In genomic region chr1:10107985-10108663, GRCh38 we compare ENCODE assay signal across 9 cellular contexts.
DNase-seq lines count a peak whose midpoint lies in the region; ATAC-seq and TF ChIP-seq lines count a peak whose summit lies in the region.
"Had no signal": no experiment of that assay in that cellular context is flagged by ENCODE, and none has a peak within 500 bp of the region (broad histone marks: within the 10 kb centered on the region; RNA-seq: fewer than 3 reads in every experiment).

No MANE protein-coding gene starts in this region.

- H3K9me3 ChIP-seq in H9 (ENCODE audit: control insufficient read depth, low read depth, low read length) (no peaks in the 10 kb centered on the region), hepatocyte (ENCODE audit: low read depth) (no peaks in the 10 kb centered on the region), stomach smooth muscle (ENCODE audit: control insufficient read depth in 2 of 2, low read length in 2 of 2) (no peaks in the 10 kb centered on the region)

- H3K9me3 Mint-ChIP-seq in H9 (no peaks in the 10 kb centered on the region), CD14-positive monocyte (no peaks in the 10 kb centered on the region)

- no peaks in the 10 kb centered on the region; the same call in 1 of the 2 replicates for H3K27me3 ChIP-seq in H9 (ENCODE audit: insufficient read depth, low read length)
- H3K27me3 ChIP-seq in hepatocyte, result no peaks in the 10 kb centered on the region
- H3K27me3 ChIP-seq in stomach smooth muscle (ENCODE audit: control insufficient read depth in 1 of 2, insufficient read depth in 2 of 2, low read length in 2 of 2), result no peaks in the 10 kb centered on the region

- H3K36me3 ChIP-seq in hepatocyte (replicated peaks; ENCODE audit: insufficient read depth, low read depth) (no peaks in the 10 kb centered on the region), stomach smooth muscle (ENCODE audit: control insufficient read depth in 2 of 2, insufficient read depth in 2 of 2, low read length in 2 of 2) (peaks cover 24 to 30% of the 10 kb centered on the region in 2 donors)

- H3K27me3 Mint-ChIP-seq in H9 (ENCODE audit: low read depth) (no peaks in the 10 kb centered on the region), CD14-positive monocyte (ENCODE audit: low read depth in 3 of 3) (peaks cover 0 to 1% (median 0%) of the 10 kb centered on the region in 3 donors)

- H3K4me3 ChIP-seq in astrocyte of the spinal cord (ENCODE audit: low read depth, low read length) (no peak overlapping the region), hepatocyte (no peak overlapping the region), stomach smooth muscle (ENCODE audit: low read length in 2 of 2) (peak overlapping the region in 1 of 2 donors; percentile 29)

- H3K27ac ChIP-seq in H9 (ENCODE audit: insufficient read length, low read depth, low read length) (no peak overlapping the region), hepatocyte (peak overlapping the region; percentile 28), stomach smooth muscle (ENCODE audit: low read length) (peak overlapping the region; percentile 61)

- no peak overlapping the region for H2BK120ac ChIP-seq in H9 (ENCODE audit: low read depth, low read length, poor library complexity, severe bottlenecking)

- intact Hi-C loops in CD14-positive monocyte (cut with micrococcal nuclease), result no loop called here

- no peaks in the 10 kb centered on the region for H3K23me2 ChIP-seq in H9 (ENCODE audit: insufficient read length, low read depth, low read length, poor library complexity, severe bottlenecking)

- H2AFZ ChIP-seq in H9 (ENCODE audit: low read length) (no peak overlapping the region), hepatocyte (no peak overlapping the region)

- H3K14ac ChIP-seq in H9 (ENCODE audit: insufficient read depth, low read length), result no peak overlapping the region

- H3K23ac ChIP-seq in H9 (ENCODE audit: insufficient read length, low read depth, low read length), result no peak overlapping the region

- no peak overlapping the region for H4K8ac ChIP-seq in H9 (replicated peaks; ENCODE audit: insufficient read length, low read depth, low read length)

- H3K4me1 ChIP-seq in H9 (ENCODE audit: insufficient read depth, low read length) (no peaks in the 10 kb centered on the region), hepatocyte (ENCODE audit: insufficient read depth) (peaks cover 5% of the 10 kb centered on the region), stomach smooth muscle (ENCODE audit: control insufficient read depth, insufficient read depth, low read length) (peaks cover 12% of the 10 kb centered on the region)

- ATAC-seq in HG02623 (IDR thresholded peaks at IDR 0.05; ENCODE audit: unreplicated experiment), result no peak

- H2BK5ac ChIP-seq in H9 (ENCODE audit: insufficient read length, low read length), result no peak overlapping the region

- no CpG with 5 or more reads among the region's 10 CpGs for WGBS in H9 (ENCODE audit: extremely low coverage, insufficient read length, low lambda C conversion rate)
- WGBS in hepatocyte (ENCODE audit: low lambda C conversion rate, missing lambda C conversion rate), result 68% methylated on average over 10 of the region's 10 CpGs

- peak overlapping the region in 2 of 3 experiments; percentile 62 to 74; a peak in 3 of 7 replicates for H3K27ac Mint-ChIP-seq in H9
- peak overlapping the region in 1 of 7 donors; percentile 17 for H3K27ac Mint-ChIP-seq in CD14-positive monocyte

- no peak overlapping the region for H4K91ac ChIP-seq in H9 (ENCODE audit: insufficient read length, low read depth, low read length)

- H3K36me3 Mint-ChIP-seq in H9 (ENCODE audit: insufficient read depth in 1 of 3, low read depth in 3 of 3) (peaks cover 21 to 59% (median 56%) of the 10 kb centered on the region in 3 experiments; a peak in 6 of 7 replicates), CD14-positive monocyte (peaks cover 69 to 81% of the 10 kb centered on the region in 2 donors)

- no peak overlapping the region for H2BK15ac ChIP-seq in H9 (ENCODE audit: low read depth, low read length)

- H2BK12ac ChIP-seq in H9 (ENCODE audit: insufficient read length, low read depth, low read length), result no peak overlapping the region

- H3K4me2 ChIP-seq in H9 (ENCODE audit: insufficient read depth, insufficient read length, low read length), result no peak overlapping the region
- peak overlapping the region; percentile 2 for H3K4me2 ChIP-seq in hepatocyte

- no peaks in the 10 kb centered on the region for H3K9me2 ChIP-seq in hepatocyte (replicated peaks; ENCODE audit: insufficient read depth)

- H3K79me2 ChIP-seq in H9 (ENCODE audit: insufficient read depth, low read length), result no peaks in the 10 kb centered on the region
- peaks cover 3% of the 10 kb centered on the region for H3K79me2 ChIP-seq in hepatocyte

- H4K20me1 ChIP-seq in H9 (ENCODE audit: control insufficient read depth, insufficient read depth, insufficient read length) (no peaks in the 10 kb centered on the region), hepatocyte (ENCODE audit: insufficient read depth, poor library complexity, severe bottlenecking) (no peaks in the 10 kb centered on the region)

- H3K56ac ChIP-seq in H9 (ENCODE audit: insufficient read length, low read depth, low read length), result no peak overlapping the region

- H2BK20ac ChIP-seq in H9 (ENCODE audit: low read depth, low read length, poor library complexity, severe bottlenecking), result no peak overlapping the region

- H3K79me1 ChIP-seq in H9 (ENCODE audit: insufficient read depth, low read depth, low read length, poor library complexity, severe bottlenecking), result no peaks in the 10 kb centered on the region

- no peak for DNase-seq in H9
- peak; percentile 95 for DNase-seq in astrocyte of the spinal cord (ENCODE audit: low read depth, low spot score)
- peak; percentile 13 for DNase-seq in hepatocyte (ENCODE audit: low spot score)
- DNase-seq in SKM-1 (lab: John Stamatoyannopoulos, UW; ENCODE audit: unreplicated experiment), result no peak
- no peak for DNase-seq in CD14-positive monocyte (ENCODE audit: low spot score)
- no peak for DNase-seq in SIG-M5 (lab: John Stamatoyannopoulos, UW)
- DNase-seq: activated T-cell treated with anti-CD3 and anti-CD28 coated beads, Interleukin-2, amount 50 U/mL, for 48 hours had no signal

- in situ Hi-C loops in astrocyte of the spinal cord (cut with HindIII; ENCODE audit: low sequenced_read_pairs), result no loop called here

- H3K4me3 Mint-ChIP-seq in H9, result no peak overlapping the region
- H3K4me3 Mint-ChIP-seq in CD14-positive monocyte, result no peak overlapping the region

- H3K9ac ChIP-seq in H9 (ENCODE audit: extremely low read depth, insufficient read length, low read length) (no peak overlapping the region), stomach smooth muscle (ENCODE audit: low read length in 2 of 2) (no peak overlapping the region)

- no peak overlapping the region for H2AK5ac ChIP-seq in H9 (ENCODE audit: insufficient read length, low read length)

- H3K4me1 Mint-ChIP-seq in H9 (peaks cover 2 to 15% of the 10 kb centered on the region in 2 experiments; a peak in 2 of 4 replicates), CD14-positive monocyte (peaks cover 10% of the 10 kb centered on the region)

- H4K5ac ChIP-seq in H9 (ENCODE audit: insufficient read length, low read depth, low read length), result no peak overlapping the region

- no peak for TF ChIP-seq CTCF in H9 (conservative IDR thresholded peaks at IDR 0.05)
- no peak for TF ChIP-seq CTCF in astrocyte of the spinal cord (IDR thresholded peaks at IDR 0.05; ENCODE audit: low read depth, low read length)
- no peak for TF ChIP-seq CTCF in hepatocyte (IDR thresholded peaks at IDR 0.05; ENCODE audit: poor library complexity)
- TF ChIP-seq CTCF in CD14-positive monocyte (IDR thresholded peaks at IDR 0.05), result no peak

- no peak overlapping the region for H3K4ac ChIP-seq in H9 (ENCODE audit: low read depth, low read length)

- H3T11ph ChIP-seq in H9 (ENCODE audit: low read length), result no peak overlapping the region

- H3K18ac ChIP-seq in H9 (ENCODE audit: insufficient read length, low read depth, low read length), result no peak overlapping the region

Comparison
In these comparisons a context has a peak if more than half of its experiments do, and no peak if none do; other contexts are left out.
1. DNase-seq: peak in astrocyte of the spinal cord (single experiment) and hepatocyte (single experiment); none in H9 (single experiment), SKM-1 (single experiment), CD14-positive monocyte (single experiment) and SIG-M5 (single experiment).